ENCODE assay signal across 2 cellular contexts in the genomic region with DNA sequence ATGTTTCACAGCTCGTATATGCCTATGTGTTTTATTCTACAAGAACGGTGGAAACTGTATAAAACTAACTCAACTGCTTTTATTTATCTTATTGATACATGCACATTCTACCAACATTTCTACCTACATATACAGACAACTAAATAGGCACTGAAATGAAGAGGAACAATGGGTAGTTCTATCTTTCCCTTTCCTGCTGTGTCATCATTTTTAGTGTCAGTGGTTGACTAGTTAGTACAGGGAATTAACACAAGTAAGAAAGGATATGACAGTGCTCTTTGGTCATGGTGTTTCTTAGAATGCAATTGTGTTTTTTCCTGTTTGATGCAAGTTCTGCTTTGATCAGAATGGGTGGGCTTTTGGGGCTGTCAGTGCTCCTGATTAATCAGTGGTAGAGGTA.
TF ChIP-seq lines count a peak whose summit lies in the region.

No MANE protein-coding gene starts in this region.

TF ChIP-seq in HepG2, 621 proteins besides CTCF, POLR2A, EP300 and RAD21:
- TF ChIP-seq ZBTB43 (CRISPR knock-in tag; conservative IDR thresholded peaks at IDR 0.05), result no peak
- peak; percentile 95 to 98 for TF ChIP-seq MAFK (conservative IDR thresholded peaks at IDR 0.05 in 1 of 2, IDR thresholded peaks at IDR 0.05 in 1 of 2; ENCODE audit: low read length in 2 of 2)
- peak; percentile 97 for TF ChIP-seq MAFF (IDR thresholded peaks at IDR 0.05; ENCODE audit: low read depth, low read length)
- no peak for TF ChIP-seq ELF3 (CRISPR knock-in tag; IDR thresholded peaks at IDR 0.05)
TF ChIP-seq in HepG2: peak in this region for 2.

TF ChIP-seq in GM12878, 131 proteins besides CTCF, POLR2A, EP300 and RAD21:
- TF ChIP-seq MYB (IDR thresholded peaks at IDR 0.05; ENCODE audit: borderline replicate concordance, low read depth, low read length) (no peak), MEF2B (IDR thresholded peaks at IDR 0.05; ENCODE audit: partially characterized antibody, poor library complexity, severe bottlenecking) (no peak), PML (IDR thresholded peaks at IDR 0.05; ENCODE audit: low read length) (no peak), ZSCAN29 (IDR thresholded peaks at IDR 0.05) (no peak)
